8 cellular contexts compared by ENCODE assay signal in the genomic region with DNA sequence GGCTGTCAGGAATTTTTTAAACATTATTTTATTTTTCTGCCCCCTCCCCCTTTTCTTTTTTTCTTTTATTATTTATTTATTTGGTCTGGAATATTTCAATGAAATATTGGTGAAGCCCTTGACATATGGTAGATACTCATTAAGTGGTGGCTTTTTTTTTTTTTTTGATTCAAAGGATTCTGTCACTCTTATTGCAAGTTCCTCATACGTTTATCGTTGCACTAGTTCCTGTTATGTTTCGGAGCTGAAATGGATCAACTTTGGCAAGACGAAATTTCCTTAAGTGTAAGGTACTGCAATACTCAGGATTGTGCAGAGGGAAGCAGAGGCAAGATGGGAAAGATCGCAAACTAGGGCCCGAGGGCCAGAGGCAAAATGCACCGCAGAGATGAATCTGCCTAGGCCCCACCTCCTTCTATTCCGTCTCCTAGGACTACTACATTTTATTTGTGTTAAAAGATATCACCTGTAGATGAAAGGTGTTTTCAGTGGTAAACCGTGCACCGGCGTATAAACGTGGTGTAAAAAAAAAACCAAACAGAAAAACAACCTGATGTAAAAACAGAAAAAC. TPM values are rescaled to one million over a fixed set of nuclear protein-coding genes. Genes with fewer than 3 reads are reported as not detected.
DNase-seq lines count a peak whose midpoint lies in the region; ATAC-seq and TF ChIP-seq lines count a peak whose summit lies in the region.

No MANE protein-coding gene starts in this region.

- CTCF ChIA-PET in WTC11 (lab: Charles Lee), result interaction anchor here (0.5 to 1.2 kb wide), 6 partner anchors 14 to 665 kb away, joined by 3 to 6 read pairs (median 4); no protein-coding TSS in a partner anchor

- H3K9ac ChIP-seq in DND-41 (ENCODE audit: low read depth, low read length), result peak overlapping the region; percentile 97

- peak; percentile 44 for ATAC-seq in DND-41 (ENCODE audit: insufficient read depth, low read depth)
- peak; percentile 21 for ATAC-seq in GM21717 (IDR thresholded peaks at IDR 0.05; ENCODE audit: unreplicated experiment)
- peak; percentile 7 for ATAC-seq in WTC11
- no peak for ATAC-seq in HG02642 (IDR thresholded peaks at IDR 0.05; ENCODE audit: poor library complexity, unreplicated experiment)

- peaks cover 2% of the 10 kb centered on the region; the same call in 1 of the 2 replicates for H3K36me3 Mint-ChIP-seq in WTC11
- no peaks in the 10 kb centered on the region for H3K36me3 Mint-ChIP-seq in nephron progenitor cell (ENCODE audit: low read depth)

- H3K9me3 Mint-ChIP-seq in WTC11 (no peaks in the 10 kb centered on the region), nephron progenitor cell (peaks cover 3% of the 10 kb centered on the region)

- H3K36me3 ChIP-seq in DND-41 (ENCODE audit: insufficient read depth, low read length), result no peaks in the 10 kb centered on the region

- DNase-seq in DND-41, result peak; percentile 58
- peak; percentile 72 for DNase-seq in NCI-H1694 treated with DMSO at 0.1 percent for 48 hours (lab: John Stamatoyannopoulos, UW)
- no peak for DNase-seq in WTC11 (ENCODE audit: low spot score)
- peak; percentile 54 for DNase-seq in fibroblast of mammary gland (ENCODE audit: low read depth)
- DNase-seq in nephron progenitor cell, result no peak
- DNase-seq in effector CD4-positive, alpha-beta T cell, result no peak

- TF ChIP-seq CTCF in DND-41 (IDR thresholded peaks at IDR 0.05; ENCODE audit: borderline replicate concordance, extremely low read depth, low read length, poor library complexity, severe bottlenecking) (no peak), WTC11 (IDR thresholded peaks at IDR 0.05) (no peak), fibroblast of mammary gland (conservative IDR thresholded peaks at IDR 0.05; ENCODE audit: control insufficient read depth, insufficient read depth, low read depth, low read length) (no peak), nephron progenitor cell (IDR thresholded peaks at IDR 0.05) (no peak)

- peak overlapping the region; percentile 98 for H3K27ac ChIP-seq in DND-41 (ENCODE audit: low read length)

- no peaks in the 10 kb centered on the region for H3K79me2 ChIP-seq in DND-41 (ENCODE audit: insufficient read depth, low read length)

- H3K27me3 Mint-ChIP-seq in WTC11 (ENCODE audit: low read depth) (peaks cover 65% of the 10 kb centered on the region), nephron progenitor cell (ENCODE audit: low read depth, poor library complexity) (peaks cover 57% of the 10 kb centered on the region)

- peak overlapping the region; percentile 97 for H3K27ac Mint-ChIP-seq in WTC11
- peak overlapping the region; percentile 100 for H3K27ac Mint-ChIP-seq in nephron progenitor cell

- H3K9me3 ChIP-seq in DND-41 (ENCODE audit: insufficient read depth, low read length, severe bottlenecking), result no peaks in the 10 kb centered on the region

- peak overlapping the region; percentile 96 for H3K4me2 ChIP-seq in DND-41 (ENCODE audit: insufficient read depth, low read length)

- H3K27me3 ChIP-seq in DND-41 (ENCODE audit: insufficient read depth, low read length, poor library complexity), result no peaks in the 10 kb centered on the region

- POLR2A ChIA-PET in WTC11 (lab: Charles Lee), result no interaction called here

- peak overlapping the region; percentile 80 for H2AFZ ChIP-seq in DND-41 (ENCODE audit: low read depth, low read length)

- no peaks in the 10 kb centered on the region for H4K20me1 ChIP-seq in DND-41 (ENCODE audit: insufficient read depth, low read length)

- H3K4me1 ChIP-seq in DND-41 (ENCODE audit: insufficient read depth, low read length), result peaks cover 43% of the 10 kb centered on the region

- H3K4me1 Mint-ChIP-seq in WTC11 (peaks cover 56% of the 10 kb centered on the region), nephron progenitor cell (peaks cover 64% of the 10 kb centered on the region)

- H3K4me3 ChIP-seq in DND-41 (ENCODE audit: low read depth in 1 of 2, low read length in 2 of 2), result peak overlapping the region; percentile 24 to 94; a peak in 3 of 4 replicates
- H3K4me3 ChIP-seq in fibroblast of mammary gland (ENCODE audit: control insufficient read depth, low read depth, low read length), result peak overlapping the region; percentile 45

- H3K4me3 Mint-ChIP-seq in WTC11, result peak overlapping the region; percentile 90
- peak overlapping the region; percentile 93 for H3K4me3 Mint-ChIP-seq in nephron progenitor cell

TF ChIP-seq in WTC11, 78 proteins besides CTCF, POLR2A, EP300 and RAD21:
- TF ChIP-seq, protein P1, sequence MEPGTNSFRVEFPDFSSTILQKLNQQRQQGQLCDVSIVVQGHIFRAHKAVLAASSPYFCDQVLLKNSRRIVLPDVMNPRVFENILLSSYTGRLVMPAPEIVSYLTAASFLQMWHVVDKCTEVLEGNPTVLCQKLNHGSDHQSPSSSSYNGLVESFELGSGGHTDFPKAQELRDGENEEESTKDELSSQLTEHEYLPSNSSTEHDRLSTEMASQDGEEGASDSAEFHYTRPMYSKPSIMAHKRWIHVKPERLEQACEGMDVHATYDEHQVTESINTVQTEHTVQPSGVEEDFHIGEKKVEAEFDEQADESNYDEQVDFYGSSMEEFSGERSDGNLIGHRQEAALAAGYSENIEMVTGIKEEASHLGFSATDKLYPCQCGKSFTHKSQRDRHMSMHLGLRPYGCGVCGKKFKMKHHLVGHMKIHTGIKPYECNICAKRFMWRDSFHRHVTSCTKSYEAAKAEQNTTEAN (CRISPR knock-in tag; IDR thresholded peaks at IDR 0.05), result no peak

RNA-seq across cellular contexts. Expression of a gene that starts 0.4 kb away (rescaled TPM):
- total RNA-seq in WTC11 (2021), result not detected in 3 replicates

RNA-seq across cellular contexts. Expression of a gene that starts 14.1 kb away (rescaled TPM):
- 0.09 to 0.22 TPM (median 0.11 TPM) in 3 replicates for total RNA-seq in WTC11 (2021)

Comparison
In these comparisons a context has a peak if more than half of its experiments do, and no peak if none do; other contexts are left out.
1. DNase-seq: peak in DND-41 (single experiment), NCI-H1694 treated with DMSO at 0.1 percent for 48 hours (single experiment) and fibroblast of mammary gland (single experiment); none in WTC11 (single experiment), nephron progenitor cell (single experiment) and effector CD4-positive, alpha-beta T cell (single experiment).